ENCODE assay signal across 8 cellular contexts in the genomic region with DNA sequence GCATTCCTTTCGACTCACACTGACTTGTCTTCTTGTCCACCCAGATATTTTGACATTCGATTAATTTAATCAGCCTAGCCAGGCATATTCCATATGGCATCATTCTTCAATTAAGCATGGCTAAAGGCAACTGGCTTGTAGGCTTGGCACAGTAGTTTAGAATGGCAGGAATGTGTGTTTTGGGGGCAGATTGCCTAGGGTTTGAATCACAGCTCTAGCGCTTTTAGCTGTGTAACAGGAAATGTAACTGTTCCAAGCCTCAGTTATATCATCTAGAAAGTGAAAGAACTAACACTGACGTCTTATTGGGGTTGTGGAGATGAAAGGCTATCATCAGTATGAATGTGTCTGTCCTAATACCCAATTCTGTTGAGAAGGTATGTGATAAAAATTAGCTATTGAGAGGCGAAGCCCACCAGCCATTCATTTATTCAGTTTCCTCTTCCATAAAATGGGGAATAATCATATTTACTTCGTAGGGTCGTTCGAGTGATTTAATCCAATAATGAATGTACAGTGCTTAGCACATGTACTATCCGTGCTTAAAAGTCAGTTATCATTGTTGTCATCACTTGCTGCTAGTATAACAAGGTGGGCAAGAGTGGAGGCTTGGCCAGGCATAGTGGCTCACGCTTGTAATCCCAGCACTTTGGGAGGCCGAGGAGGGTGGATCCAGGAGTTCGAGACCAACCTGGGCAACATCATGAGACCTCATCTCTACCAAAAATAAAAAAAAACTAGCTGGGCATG. TPM values are rescaled to one million over a fixed set of nuclear protein-coding genes. Genes with fewer than 3 reads are reported as not detected.
DNase-seq lines count a peak whose midpoint lies in the region; ATAC-seq lines count a peak whose summit lies in the region.
"Had no signal": no experiment of that assay in that cellular context is flagged by ENCODE, and none has a peak within 500 bp of the region (broad histone marks: within the 10 kb centered on the region; RNA-seq: fewer than 3 reads in every experiment).

No MANE protein-coding gene starts in this region.

- peaks cover 5% of the 10 kb centered on the region for H3K9me3 Mint-ChIP-seq in activated T-helper 1 cell treated with anti-CD3 and anti-CD28 coated beads, Interleukin-12 subunit alpha, Interleukin-12 subunit beta, Interleukin-2, Interleukin-4 antibody, amounts not matched to agents 30 ng/mL and 10 ng/mL and 1 ng/mL, durations not matched to agents 14 hours and 24 hours and 36 hours
- H3K9me3 Mint-ChIP-seq in memory B cell, result peaks cover 5% of the 10 kb centered on the region

- peak overlapping the region; percentile 43 for H3K4me3 Mint-ChIP-seq in activated T-helper 1 cell treated with anti-CD3 and anti-CD28 coated beads, Interleukin-12 subunit alpha, Interleukin-12 subunit beta, Interleukin-2, Interleukin-4 antibody, amounts not matched to agents 30 ng/mL and 10 ng/mL and 1 ng/mL, durations not matched to agents 14 hours and 24 hours and 36 hours
- peak overlapping the region; percentile 72 for H3K4me3 Mint-ChIP-seq in memory B cell

- intact Hi-C loops in activated T-helper 1 cell treated with anti-CD3 and anti-CD28 coated beads, Interleukin-12 subunit alpha, Interleukin-12 subunit beta, Interleukin-2, Interleukin-4 antibody, amounts not matched to agents 30 ng/mL and 10 ng/mL and 1 ng/mL, durations not matched to agents 14 hours and 24 hours and 36 hours (cut with micrococcal nuclease), result loop anchor here (1.0 kb wide), 2 partner anchors 74 to 108 kb away; no protein-coding TSS in a partner anchor

- H3K27me3 Mint-ChIP-seq in activated T-helper 1 cell treated with anti-CD3 and anti-CD28 coated beads, Interleukin-12 subunit alpha, Interleukin-12 subunit beta, Interleukin-2, Interleukin-4 antibody, amounts not matched to agents 30 ng/mL and 10 ng/mL and 1 ng/mL, durations not matched to agents 14 hours and 24 hours and 36 hours (ENCODE audit: insufficient read depth), result peaks cover 29% of the 10 kb centered on the region
- H3K27me3 Mint-ChIP-seq in memory B cell, result peaks cover 17% of the 10 kb centered on the region

- peak overlapping the region; percentile 27 for H3K27ac Mint-ChIP-seq in activated T-helper 1 cell treated with anti-CD3 and anti-CD28 coated beads, Interleukin-12 subunit alpha, Interleukin-12 subunit beta, Interleukin-2, Interleukin-4 antibody, amounts not matched to agents 30 ng/mL and 10 ng/mL and 1 ng/mL, durations not matched to agents 14 hours and 24 hours and 36 hours
- peak overlapping the region; percentile 73 for H3K27ac Mint-ChIP-seq in memory B cell
- H3K27ac Mint-ChIP-seq: naive B cell had no signal

- H3K36me3 Mint-ChIP-seq in activated T-helper 1 cell treated with anti-CD3 and anti-CD28 coated beads, Interleukin-12 subunit alpha, Interleukin-12 subunit beta, Interleukin-2, Interleukin-4 antibody, amounts not matched to agents 30 ng/mL and 10 ng/mL and 1 ng/mL, durations not matched to agents 14 hours and 24 hours and 36 hours (ENCODE audit: low read depth), result no peaks in the 10 kb centered on the region
- peaks cover 4% of the 10 kb centered on the region for H3K36me3 Mint-ChIP-seq in memory B cell

- H3K4me1 Mint-ChIP-seq in activated T-helper 1 cell treated with anti-CD3 and anti-CD28 coated beads, Interleukin-12 subunit alpha, Interleukin-12 subunit beta, Interleukin-2, Interleukin-4 antibody, amounts not matched to agents 30 ng/mL and 10 ng/mL and 1 ng/mL, durations not matched to agents 14 hours and 24 hours and 36 hours (ENCODE audit: low read depth), result peaks cover 13% of the 10 kb centered on the region
- H3K4me1 Mint-ChIP-seq in memory B cell, result peaks cover 7% of the 10 kb centered on the region

- ATAC-seq in memory B cell (ENCODE audit: low read depth), result peak; percentile 83
- no peak for ATAC-seq in HG03378 (IDR thresholded peaks at IDR 0.05; ENCODE audit: unreplicated experiment)

- DNase-seq in ELR (ENCODE audit: low read depth), result peak; percentile 52
- peak; percentile 30 for DNase-seq in HCEC 1CT
- DNase-seq in activated T-helper 1 cell treated with anti-CD3 and anti-CD28 coated beads, Interleukin-12 subunit alpha, Interleukin-12 subunit beta, Interleukin-2, Interleukin-4 antibody, amounts not matched to agents 30 ng/mL and 10 ng/mL and 1 ng/mL, durations not matched to agents 14 hours and 24 hours and 36 hours (ENCODE audit: low spot score), result no peak
- DNase-seq in memory B cell (ENCODE audit: low spot score in 2 of 2), result no peak
- DNase-seq in 8988T, result no peak
- DNase-seq in effector CD4-positive, alpha-beta T cell, result no peak
- DNase-seq: naive B cell had no signal

RNA-seq across cellular contexts. Expression of a gene that starts 41.6 kb away (rescaled TPM):
- total RNA-seq in activated T-helper 1 cell treated with anti-CD3 and anti-CD28 coated beads, Interleukin-12 subunit alpha, Interleukin-12 subunit beta, Interleukin-2, Interleukin-4 antibody, amounts not matched to agents 30 ng/mL and 10 ng/mL and 1 ng/mL, durations not matched to agents 14 hours and 24 hours and 36 hours, result not detected in 2 replicates

Comparison
In these comparisons a context has a peak if more than half of its experiments do, and no peak if none do; other contexts are left out.
1. DNase-seq: peak in ELR (single experiment) and HCEC 1CT (single experiment); none in activated T-helper 1 cell treated with anti-CD3 and anti-CD28 coated beads, Interleukin-12 subunit alpha, Interleukin-12 subunit beta, Interleukin-2, Interleukin-4 antibody, amounts not matched to agents 30 ng/mL and 10 ng/mL and 1 ng/mL, durations not matched to agents 14 hours and 24 hours and 36 hours (single experiment), memory B cell (0 of 2), 8988T (single experiment) and effector CD4-positive, alpha-beta T cell (single experiment).